ENCODE assay signal across 8 cellular contexts in genomic region chr3:172201136-172201989, GRCh38.
DNase-seq lines count a peak whose midpoint lies in the region; ATAC-seq and TF ChIP-seq lines count a peak whose summit lies in the region.

No MANE protein-coding gene starts in this region.

- H3K36me3 Mint-ChIP-seq in naive thymus-derived CD4-positive, alpha-beta T cell = peaks cover 14 to 66% (median 57%) of the 10 kb centered on the region in 5 donors
- H3K36me3 Mint-ChIP-seq in CD8-positive, alpha-beta T cell = peaks cover 14% of the 10 kb centered on the region

- CTCF ChIA-PET in naive thymus-derived CD4-positive, alpha-beta T cell (lab: Charles Lee) = no interaction called here
- CTCF ChIA-PET in CD8-positive, alpha-beta T cell (lab: Charles Lee) = interaction anchor here (1.2 kb wide), 1 partner anchor 37 kb away, joined by 3 read pairs; no protein-coding TSS in a partner anchor

- H3K4me1 Mint-ChIP-seq in naive thymus-derived CD4-positive, alpha-beta T cell = peaks cover 0 to 7% (median 0%) of the 10 kb centered on the region in 7 donors
- no peaks in the 10 kb centered on the region for H3K4me1 Mint-ChIP-seq in CD8-positive, alpha-beta T cell (ENCODE audit: low read depth)

- no peak overlapping the region for H3K4me3 Mint-ChIP-seq in naive thymus-derived CD4-positive, alpha-beta T cell
- H3K4me3 Mint-ChIP-seq in CD8-positive, alpha-beta T cell = no peak overlapping the region

- no peak overlapping the region for H2AFZ ChIP-seq in MM.1S (ENCODE audit: low read length)

- H3K9me3 ChIP-seq in naive thymus-derived CD4-positive, alpha-beta T cell (ENCODE audit: control insufficient read depth in 2 of 3, low read length in 3 of 3) = peaks cover 0 to 14% (median 0%) of the 10 kb centered on the region in 3 experiments
- H3K9me3 ChIP-seq in MM.1S (replicated peaks; ENCODE audit: insufficient read depth, low read length) = no peaks in the 10 kb centered on the region
- H3K9me3 ChIP-seq in CD8-positive, alpha-beta T cell (ENCODE audit: low read length) = peaks cover 11% of the 10 kb centered on the region

- TF ChIP-seq CTCF in fibroblast of the aortic adventitia (IDR thresholded peaks at IDR 0.05; ENCODE audit: insufficient read depth, low read length) (no peak), MM.1S (IDR thresholded peaks at IDR 0.05; ENCODE audit: low read length) (no peak)
- TF ChIP-seq CTCF in CD8-positive, alpha-beta T cell (IDR thresholded peaks at IDR 0.05) = no peak

- H3K4me3 ChIP-seq in fibroblast of the aortic adventitia (ENCODE audit: low read depth, low read length) (peak overlapping the region; percentile 29), MM.1S (ENCODE audit: low read length) (no peak overlapping the region)
- H3K4me3 ChIP-seq in naive thymus-derived CD4-positive, alpha-beta T cell (ENCODE audit: low read length) = no peak overlapping the region
- H3K4me3 ChIP-seq in CD8-positive, alpha-beta T cell (ENCODE audit: low read depth, low read length) = no peak overlapping the region

- no peak overlapping the region for H3K4me2 ChIP-seq in MM.1S (ENCODE audit: low read depth, low read length)

- H3K27ac ChIP-seq in naive thymus-derived CD4-positive, alpha-beta T cell (ENCODE audit: low read depth, low read length) = no peak overlapping the region
- H3K27ac ChIP-seq in MM.1S (ENCODE audit: low read length) = no peak overlapping the region
- no peak overlapping the region for H3K27ac ChIP-seq in CD8-positive, alpha-beta T cell (ENCODE audit: low read depth, low read length)

- no peak for ATAC-seq in naive thymus-derived CD4-positive, alpha-beta T cell
- no peak for ATAC-seq in CD8-positive, alpha-beta T cell

- POLR2A ChIA-PET in naive thymus-derived CD4-positive, alpha-beta T cell (lab: Charles Lee) = no interaction called here
- POLR2A ChIA-PET in CD8-positive, alpha-beta T cell (lab: Charles Lee) = interaction anchor here (0.6 kb wide), 1 partner anchor 11 kb away, joined by 3 read pairs; no protein-coding TSS in a partner anchor

- H3K79me2 ChIP-seq in MM.1S (ENCODE audit: low read length) = peaks cover 93% of the 10 kb centered on the region

- no peaks in the 10 kb centered on the region for H3K9me2 ChIP-seq in MM.1S (replicated peaks; ENCODE audit: insufficient read depth, low read length)

- H3K27me3 ChIP-seq in naive thymus-derived CD4-positive, alpha-beta T cell (ENCODE audit: control insufficient read depth in 2 of 2, insufficient read depth in 2 of 2, low read length in 2 of 2) = no peaks in the 10 kb centered on the region
- H3K27me3 ChIP-seq in MM.1S (replicated peaks; ENCODE audit: insufficient read depth, low read length) = no peaks in the 10 kb centered on the region
- H3K27me3 ChIP-seq in CD8-positive, alpha-beta T cell (ENCODE audit: insufficient read depth, low read length) = no peaks in the 10 kb centered on the region

- H3K9ac ChIP-seq in MM.1S (ENCODE audit: low read length) = no peak overlapping the region

- H3K27me3 Mint-ChIP-seq in naive thymus-derived CD4-positive, alpha-beta T cell = no peaks in the 10 kb centered on the region
- no peaks in the 10 kb centered on the region for H3K27me3 Mint-ChIP-seq in CD8-positive, alpha-beta T cell (ENCODE audit: low read depth)

- no peaks in the 10 kb centered on the region for H3K36me3 ChIP-seq in naive thymus-derived CD4-positive, alpha-beta T cell (ENCODE audit: control insufficient read depth in 2 of 3, insufficient read depth in 3 of 3, low read length in 3 of 3)
- H3K36me3 ChIP-seq in MM.1S (replicated peaks; ENCODE audit: insufficient read depth, low read length) = peaks cover 6% of the 10 kb centered on the region; the same call in 1 of the 2 replicates
- H3K36me3 ChIP-seq in CD8-positive, alpha-beta T cell (ENCODE audit: insufficient read depth, low read length) = no peaks in the 10 kb centered on the region

- intact Hi-C loops in posterior vena cava (cut with DNase I) = loop anchor here in 1 of 2 donors (10.0 kb wide), 1 partner anchor 53 kb away; no protein-coding TSS in a partner anchor
- intact Hi-C loops in naive thymus-derived CD4-positive, alpha-beta T cell (cut with micrococcal nuclease) = no loop called here
- intact Hi-C loops in CD8-positive, alpha-beta T cell (cut with DNase I, micrococcal nuclease) = no loop called here

- DNase-seq in DMS79 treated with DMSO at 0.1 percent for 48 hours (lab: John Stamatoyannopoulos, UW) (peak; percentile 90), RPMI8226 (peak; percentile 17), fibroblast of the aortic adventitia (ENCODE audit: low read depth) (peak; percentile 98), posterior vena cava (ENCODE audit: low spot score) (peak; percentile 94), KG1 (lab: John Stamatoyannopoulos, UW) (no peak), MM.1S (no peak)
- DNase-seq in naive thymus-derived CD4-positive, alpha-beta T cell = no peak
- no peak for DNase-seq in CD8-positive, alpha-beta T cell

- H3K27ac Mint-ChIP-seq in naive thymus-derived CD4-positive, alpha-beta T cell = no peak overlapping the region
- no peak overlapping the region for H3K27ac Mint-ChIP-seq in CD8-positive, alpha-beta T cell

- H3K4me1 ChIP-seq in naive thymus-derived CD4-positive, alpha-beta T cell (ENCODE audit: control insufficient read depth in 2 of 2, insufficient read depth in 2 of 2, low read length in 2 of 2) = no peaks in the 10 kb centered on the region
- no peaks in the 10 kb centered on the region for H3K4me1 ChIP-seq in MM.1S (ENCODE audit: low read length)
- no peaks in the 10 kb centered on the region for H3K4me1 ChIP-seq in CD8-positive, alpha-beta T cell (ENCODE audit: insufficient read depth, low read length)

- H3F3A ChIP-seq in MM.1S (ENCODE audit: insufficient read depth, low read length) = no peaks in the 10 kb centered on the region

- peaks cover 5% of the 10 kb centered on the region for H4K20me1 ChIP-seq in MM.1S (ENCODE audit: insufficient read depth, low read length)

- peaks cover 6 to 37% (median 14%) of the 10 kb centered on the region in 11 donors for H3K9me3 Mint-ChIP-seq in naive thymus-derived CD4-positive, alpha-beta T cell
- peaks cover 15% of the 10 kb centered on the region for H3K9me3 Mint-ChIP-seq in CD8-positive, alpha-beta T cell

Comparison
In these comparisons a context has a peak if more than half of its experiments do, and no peak if none do; other contexts are left out.
1. DNase-seq: peak in DMS79 treated with DMSO at 0.1 percent for 48 hours (single experiment), RPMI8226 (single experiment), fibroblast of the aortic adventitia (single experiment) and posterior vena cava (single experiment); none in naive thymus-derived CD4-positive, alpha-beta T cell (0 of 9), KG1 (single experiment), MM.1S (single experiment) and CD8-positive, alpha-beta T cell (0 of 7).